In the genomic region with DNA sequence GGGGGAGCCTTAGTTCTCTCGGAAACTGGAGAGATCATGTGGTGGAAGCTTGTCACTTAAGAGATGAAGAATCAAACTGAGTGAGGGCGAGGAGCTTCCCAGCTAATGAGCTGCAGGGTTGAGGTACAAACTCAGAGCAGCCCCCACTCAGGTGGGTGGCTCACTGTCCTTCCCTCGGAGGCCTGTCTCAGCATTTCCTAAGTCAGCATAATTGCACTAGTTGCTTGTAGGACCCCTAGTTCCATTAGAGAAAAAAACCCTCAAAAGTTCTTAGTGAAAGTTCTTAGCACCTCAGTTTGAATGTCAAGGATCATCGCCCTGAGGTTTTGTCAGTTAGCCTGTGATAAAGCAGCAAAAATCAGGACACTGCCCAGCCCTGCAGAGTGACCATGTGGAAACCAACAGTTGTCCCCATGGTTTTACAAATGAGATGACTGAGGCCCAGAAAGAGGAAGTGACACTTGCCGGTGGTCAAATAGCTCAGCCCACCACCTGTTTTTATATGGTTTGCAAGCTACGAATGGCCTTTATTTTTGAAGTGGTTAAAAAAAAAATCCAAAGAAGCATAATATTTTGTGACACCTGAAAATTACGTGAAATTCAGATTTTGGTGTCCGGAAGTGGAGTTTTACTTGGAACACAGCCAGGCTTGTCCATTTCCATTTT, we compare ENCODE assay signal across 13 cellular contexts. TPM values are rescaled to one million over a fixed set of nuclear protein-coding genes. Genes with fewer than 3 reads are reported as not detected.
DNase-seq lines count a peak whose midpoint lies in the region; ATAC-seq, FAIRE-seq and TF ChIP-seq lines count a peak whose summit lies in the region.
"Had no signal": no experiment of that assay in that cellular context is flagged by ENCODE, and none has a peak within 500 bp of the region (broad histone marks: within the 10 kb centered on the region; RNA-seq: fewer than 3 reads in every experiment).

No MANE protein-coding gene starts in this region.

- no peak overlapping the region for H3K4me3 ChIP-seq in astrocyte (ENCODE audit: insufficient read depth, low read depth, low read length)
- H3K4me3 ChIP-seq in thyroid gland (replicated peaks in 1 of 3), result no peak overlapping the region
- H3K4me3 ChIP-seq in neuronal stem cell (ENCODE audit: low read length in 2 of 2), result no peak overlapping the region
- H3K4me3 ChIP-seq: left ventricle myocardium inferior, prostate gland had no signal

- no peak overlapping the region for H2BK12ac ChIP-seq in neuronal stem cell (ENCODE audit: low read length)

- no peak overlapping the region for H2AK5ac ChIP-seq in neuronal stem cell (ENCODE audit: low read depth, low read length)

- H3K27me3 ChIP-seq in astrocyte (ENCODE audit: insufficient read depth, low read length) (no peaks in the 10 kb centered on the region), thyroid gland (no peaks in the 10 kb centered on the region), neuronal stem cell (ENCODE audit: control insufficient read depth in 3 of 3, insufficient read depth in 3 of 3, low read depth in 1 of 3, low read length in 3 of 3) (no peaks in the 10 kb centered on the region)

- H2AFZ ChIP-seq in astrocyte (ENCODE audit: low read depth, low read length), result no peak overlapping the region
- no peak overlapping the region for H2AFZ ChIP-seq in neuronal stem cell (ENCODE audit: low read length)

- H3K27ac Mint-ChIP-seq in astrocyte (ENCODE audit: unreplicated experiment), result no peak overlapping the region
- H3K27ac Mint-ChIP-seq: activated naive CD8-positive, alpha-beta T cell treated with anti-CD3 and anti-CD28 coated beads for 36 hours had no signal

- H2BK5ac ChIP-seq in neuronal stem cell (ENCODE audit: low read length), result no peak overlapping the region

- no peaks in the 10 kb centered on the region for H3K36me3 ChIP-seq in astrocyte (ENCODE audit: insufficient read depth, low read length)
- peaks cover 5 to 9% of the 10 kb centered on the region in 2 donors for H3K36me3 ChIP-seq in thyroid gland
- H3K36me3 ChIP-seq in neuronal stem cell (replicated peaks in 1 of 2; ENCODE audit: control insufficient read depth in 2 of 2, insufficient read depth in 2 of 2, low read length in 2 of 2), result peaks cover 0 to 34% of the 10 kb centered on the region in 2 donors
- H3K36me3 ChIP-seq: prostate gland had no signal

- no peak overlapping the region for H2BK120ac ChIP-seq in neuronal stem cell (ENCODE audit: low read depth, low read length)

- ATAC-seq in GM18517 (IDR thresholded peaks at IDR 0.05; ENCODE audit: unreplicated experiment), result peak; percentile 66
- ATAC-seq in HG02943 (IDR thresholded peaks at IDR 0.05; ENCODE audit: low read depth, unreplicated experiment), result peak; percentile 54
- no peak for ATAC-seq in GM19455 (IDR thresholded peaks at IDR 0.05; ENCODE audit: unreplicated experiment)

- no peaks in the 10 kb centered on the region for H3K9me3 Mint-ChIP-seq in astrocyte (ENCODE audit: unreplicated experiment)
- H3K9me3 Mint-ChIP-seq: activated naive CD8-positive, alpha-beta T cell treated with anti-CD3 and anti-CD28 coated beads for 36 hours had no signal

- H3K4me1 ChIP-seq in astrocyte (ENCODE audit: insufficient read depth, low read length) (peaks cover 17% of the 10 kb centered on the region), thyroid gland (peaks cover 39 to 85% of the 10 kb centered on the region in 2 donors), neuronal stem cell (ENCODE audit: control insufficient read depth in 2 of 2, insufficient read depth in 1 of 2, low read depth in 1 of 2, low read length in 2 of 2) (peaks cover 17 to 29% of the 10 kb centered on the region in 2 donors)
- H3K4me1 ChIP-seq: prostate gland had no signal

- DNase-seq in astrocyte (ENCODE audit: low read depth) (no peak), thyroid gland (no peak), neuronal stem cell (ENCODE audit: low spot score) (no peak), NCI-H1930 (lab: John Stamatoyannopoulos, UW) (no peak)
- DNase-seq: activated CD4-positive, alpha-beta T cell treated with anti-CD3 and anti-CD28 coated beads, Interleukin-2, amount 50 U/mL, for 48 hours; activated naive CD8-positive, alpha-beta T cell treated with anti-CD3 and anti-CD28 coated beads for 36 hours; left ventricle myocardium inferior; NCI-H510A treated with DMSO at 0.1 percent for 48 hours had no signal

- H3K79me1 ChIP-seq in neuronal stem cell (ENCODE audit: low read depth, low read length), result no peaks in the 10 kb centered on the region

- H2BK15ac ChIP-seq in neuronal stem cell (ENCODE audit: low read length), result no peak overlapping the region

- H3K18ac ChIP-seq in neuronal stem cell (ENCODE audit: low read length), result no peak overlapping the region

- intact Hi-C loops in thyroid gland (cut with DNase I), result no loop called here

- no peaks in the 10 kb centered on the region for H4K20me1 ChIP-seq in astrocyte (ENCODE audit: insufficient read depth, low read length)

- no peak for TF ChIP-seq CTCF in astrocyte (IDR thresholded peaks at IDR 0.05; ENCODE audit: insufficient read depth, low read depth, low read length)
- TF ChIP-seq CTCF in thyroid gland (IDR thresholded peaks at IDR 0.05), result no peak

- peaks cover 8% of the 10 kb centered on the region for H3K36me3 Mint-ChIP-seq in astrocyte (ENCODE audit: low read depth, unreplicated experiment)
- H3K36me3 Mint-ChIP-seq: activated naive CD8-positive, alpha-beta T cell treated with anti-CD3 and anti-CD28 coated beads for 36 hours had no signal

- no peak for TF ChIP-seq POLR2A in thyroid gland (IDR thresholded peaks at IDR 0.05)

- H4K8ac ChIP-seq in neuronal stem cell (ENCODE audit: low read depth, low read length), result no peak overlapping the region

- no peak overlapping the region for H4K91ac ChIP-seq in neuronal stem cell (ENCODE audit: low read depth, low read length, poor library complexity)

- H3K27ac ChIP-seq in astrocyte (ENCODE audit: low read depth, low read length), result no peak overlapping the region
- peak overlapping the region; percentile 58 to 75 (median 68) for H3K27ac ChIP-seq in thyroid gland
- no peak overlapping the region for H3K27ac ChIP-seq in neuronal stem cell (replicated peaks; ENCODE audit: low read length)
- H3K27ac ChIP-seq: left ventricle myocardium inferior, prostate gland had no signal

- WGBS in thyroid gland, 2 donors, result 82 to 86% methylated on average over 8 of the region's 8 CpGs
- WGBS in neuronal stem cell (ENCODE audit: extremely low coverage in 2 of 2, insufficient read length in 2 of 2, insufficient replicate concordance in 1 of 2), 2 donors, result no CpG with 5 or more reads among the region's 8 CpGs

- FAIRE-seq in astrocyte (lab: Jason Lieb, UNC), result no peak
- FAIRE-seq: H1 had no signal

- no peak overlapping the region for H3K4me3 Mint-ChIP-seq in astrocyte (ENCODE audit: unreplicated experiment)
- H3K4me3 Mint-ChIP-seq: activated naive CD8-positive, alpha-beta T cell treated with anti-CD3 and anti-CD28 coated beads for 36 hours had no signal

- H3K4ac ChIP-seq in neuronal stem cell (ENCODE audit: low read length), result no peak overlapping the region

- no peak overlapping the region for H3K14ac ChIP-seq in neuronal stem cell (ENCODE audit: low read length)

- no peak overlapping the region for H3K23ac ChIP-seq in neuronal stem cell (ENCODE audit: low read depth, low read length, poor library complexity)

- peaks cover 7% of the 10 kb centered on the region for H3K79me2 ChIP-seq in astrocyte (ENCODE audit: insufficient read depth, low read length)

- H3K9me3 ChIP-seq in astrocyte (ENCODE audit: insufficient read depth, low read depth, low read length), result no peaks in the 10 kb centered on the region
- H3K9me3 ChIP-seq in thyroid gland, result no peaks in the 10 kb centered on the region
- no peaks in the 10 kb centered on the region for H3K9me3 ChIP-seq in neuronal stem cell (replicated peaks in 1 of 2; ENCODE audit: control insufficient read depth in 2 of 2, insufficient read depth in 1 of 2, low read depth in 1 of 2, low read length in 2 of 2)
- H3K9me3 ChIP-seq: left ventricle myocardium inferior, prostate gland had no signal

- H3K4me1 Mint-ChIP-seq in astrocyte (ENCODE audit: low read depth, unreplicated experiment), result peaks cover 4% of the 10 kb centered on the region
- H3K4me1 Mint-ChIP-seq: activated naive CD8-positive, alpha-beta T cell treated with anti-CD3 and anti-CD28 coated beads for 36 hours had no signal

- H3K9ac ChIP-seq in astrocyte (ENCODE audit: low read length) (no peak overlapping the region), neuronal stem cell (ENCODE audit: low read depth, low read length, poor library complexity) (no peak overlapping the region)

- H3K4me2 ChIP-seq in astrocyte (ENCODE audit: low read length), result peak overlapping the region; percentile 21
- no peak overlapping the region for H3K4me2 ChIP-seq in neuronal stem cell (ENCODE audit: insufficient read depth, low read length, poor library complexity, severe bottlenecking)

- H3K27me3 Mint-ChIP-seq in astrocyte (ENCODE audit: low read depth, unreplicated experiment), result peaks cover 15% of the 10 kb centered on the region
- H3K27me3 Mint-ChIP-seq: activated naive CD8-positive, alpha-beta T cell treated with anti-CD3 and anti-CD28 coated beads for 36 hours had no signal

RNA-seq across cellular contexts. Expression of gene SMAD6, which starts 11.9 kb away (rescaled TPM):
- total RNA-seq in astrocyte (2.7 and 4.0 TPM in 2 replicates), thyroid gland (100 to 1,000 TPM in 1 of 4 donors, 10 to 100 TPM in 3; 59.3 to 118 (median 62.3) TPM)
- polyA plus RNA-seq in neuronal stem cell (2013, experiment 1 of 2), result 0.98 TPM
- polyA plus RNA-seq in neuronal stem cell (2013, experiment 2 of 2), result 1.0 TPM

Comparison
In these comparisons a context has a peak if more than half of its experiments do, and no peak if none do; other contexts are left out.
1. H3K27ac ChIP-seq: peak in thyroid gland (3 of 3); none in astrocyte (single experiment) and neuronal stem cell (single experiment).
2. RNA of gene SMAD6, which starts 11.9 kb away (total RNA-seq): 59.3 to 118 TPM in thyroid gland; 2.7 to 4.0 TPM in astrocyte; every median in the first group is over 10 times any median in the second.